ENCODE assay signal across 24 cellular contexts in genomic region chr10:126302195-126302594, GRCh38.
"Had no signal": no experiment of that assay in that cellular context is flagged by ENCODE, and none has a peak within 500 bp of the region (broad histone marks: within the 10 kb centered on the region; RNA-seq: fewer than 3 reads in every experiment).

No MANE protein-coding gene starts in this region.

- DNase-seq: activated CD4-positive, alpha-beta memory T cell treated with anti-CD3 and anti-CD28 coated beads, Interleukin-2, amount 10 ng/mL, durations not matched to agents 7 days and 5 days; activated CD4-positive, alpha-beta T cell treated with anti-CD3 and anti-CD28 coated beads, Interleukin-2, amount 10 ng/mL, durations not matched to agents 7 days and 5 days; activated CD8-positive, alpha-beta memory T cell treated with anti-CD3 and anti-CD28 coated beads, Interleukin-2, amount 50 U/mL, for 48 hours; activated gamma-delta T cell; activated naive CD4-positive, alpha-beta T cell treated with anti-CD3 and anti-CD28 coated beads, Interleukin-2, amount 50 U/mL, for 16 hours; activated T-cell treated with anti-CD3 and anti-CD28 coated beads, Interleukin-2, amount 50 U/mL, for 24 hours; central memory CD4-positive, alpha-beta T cell; endodermal cell; foreskin keratinocyte; heart left ventricle; lower lobe of right lung; mucosa of descending colon; occipital lobe; psoas muscle; stimulated activated CD4-positive, alpha-beta T cell treated with anti-CD3 and anti-CD28 coated beads, Interleukin-15, amount 100 ng/mL, for 24 hours; stimulated activated CD4-positive, alpha-beta T cell treated with anti-CD3 and anti-CD28 coated beads, Interleukin-2, amount 100 ng/mL, for 24 hours; stimulated activated naive CD4-positive, alpha-beta T cell had no signal

- H3K4me3 Mint-ChIP-seq: activated CD4-positive, alpha-beta memory T cell treated with anti-CD3 and anti-CD28 coated beads, Interleukin-2, amount 10 ng/mL, durations not matched to agents 7 days and 5 days; activated CD4-positive, alpha-beta T cell treated with anti-CD3 and anti-CD28 coated beads, Interleukin-2, amount 10 ng/mL, durations not matched to agents 7 days and 5 days; activated T-cell treated with anti-CD3 and anti-CD28 coated beads, Interleukin-2, amount 50 U/mL, for 24 hours; dendritic cell treated with granulocyte-macrophage colony-stimulating factor and Interleukin-4, amounts not matched to agents 40 ng/mL and 50 ng/mL, for 4 days; endodermal cell; natural killer cell treated with Interleukin-12 subunit alpha and Interleukin-12 subunit beta and Interleukin-15 and Interleukin-18, amount 100 ng/mL, for 72 hours had no signal

- H3K9me3 Mint-ChIP-seq: activated CD4-positive, alpha-beta memory T cell treated with anti-CD3 and anti-CD28 coated beads, Interleukin-2, amount 10 ng/mL, durations not matched to agents 7 days and 5 days; activated CD4-positive, alpha-beta T cell treated with anti-CD3 and anti-CD28 coated beads, Interleukin-2, amount 10 ng/mL, durations not matched to agents 7 days and 5 days; activated T-cell treated with anti-CD3 and anti-CD28 coated beads, Interleukin-2, amount 50 U/mL, for 24 hours; dendritic cell treated with granulocyte-macrophage colony-stimulating factor and Interleukin-4, amounts not matched to agents 40 ng/mL and 50 ng/mL, for 4 days; natural killer cell treated with Interleukin-12 subunit alpha and Interleukin-12 subunit beta and Interleukin-15 and Interleukin-18, amount 100 ng/mL, for 72 hours had no signal

- H3K27ac ChIP-seq: esophagus muscularis mucosa, foreskin keratinocyte, heart left ventricle, lower lobe of right lung, parathyroid adenoma, psoas muscle, suprapubic skin, tibial nerve, VCaP had no signal

- H2AFZ ChIP-seq: parathyroid adenoma had no signal

- H3K79me2 ChIP-seq: parathyroid adenoma had no signal

- H3K36me3 ChIP-seq: esophagus muscularis mucosa, heart left ventricle, lower lobe of right lung, suprapubic skin, tibial nerve had no signal

- H3K4me1 ChIP-seq: esophagus muscularis mucosa, foreskin keratinocyte, heart left ventricle, lower lobe of right lung, parathyroid adenoma, psoas muscle, suprapubic skin, tibial nerve had no signal

- H3K27ac Mint-ChIP-seq: activated CD4-positive, alpha-beta memory T cell treated with anti-CD3 and anti-CD28 coated beads, Interleukin-2, amount 10 ng/mL, durations not matched to agents 7 days and 5 days; activated CD4-positive, alpha-beta T cell treated with anti-CD3 and anti-CD28 coated beads, Interleukin-2, amount 10 ng/mL, durations not matched to agents 7 days and 5 days; activated T-cell treated with anti-CD3 and anti-CD28 coated beads, Interleukin-2, amount 50 U/mL, for 24 hours; dendritic cell treated with granulocyte-macrophage colony-stimulating factor and Interleukin-4, amounts not matched to agents 40 ng/mL and 50 ng/mL, for 4 days; endodermal cell; natural killer cell treated with Interleukin-12 subunit alpha and Interleukin-12 subunit beta and Interleukin-15 and Interleukin-18, amount 100 ng/mL, for 72 hours had no signal

- H3K36me3 Mint-ChIP-seq: natural killer cell treated with Interleukin-12 subunit alpha and Interleukin-12 subunit beta and Interleukin-15 and Interleukin-18, amount 100 ng/mL, for 72 hours had no signal

- H3K4me1 Mint-ChIP-seq: activated CD4-positive, alpha-beta memory T cell treated with anti-CD3 and anti-CD28 coated beads, Interleukin-2, amount 10 ng/mL, durations not matched to agents 7 days and 5 days; activated CD4-positive, alpha-beta T cell treated with anti-CD3 and anti-CD28 coated beads, Interleukin-2, amount 10 ng/mL, durations not matched to agents 7 days and 5 days; endodermal cell had no signal

- H3K4me3 ChIP-seq: esophagus muscularis mucosa, heart left ventricle, lower lobe of right lung, mucosa of descending colon, psoas muscle, suprapubic skin, tibial nerve had no signal

- H3K27me3 Mint-ChIP-seq: activated CD4-positive, alpha-beta memory T cell treated with anti-CD3 and anti-CD28 coated beads, Interleukin-2, amount 10 ng/mL, durations not matched to agents 7 days and 5 days; activated CD4-positive, alpha-beta T cell treated with anti-CD3 and anti-CD28 coated beads, Interleukin-2, amount 10 ng/mL, durations not matched to agents 7 days and 5 days; activated T-cell treated with anti-CD3 and anti-CD28 coated beads, Interleukin-2, amount 50 U/mL, for 24 hours had no signal

- H3K9me3 ChIP-seq: psoas muscle, suprapubic skin had no signal

- ATAC-seq: foreskin keratinocyte; heart left ventricle; lower lobe of right lung; mucosa of descending colon; natural killer cell treated with Interleukin-12 subunit alpha and Interleukin-12 subunit beta and Interleukin-15 and Interleukin-18, amount 100 ng/mL, for 72 hours; psoas muscle had no signal

- H3K27me3 ChIP-seq: esophagus muscularis mucosa, heart left ventricle, suprapubic skin, tibial nerve had no signal

- H3K9ac ChIP-seq: parathyroid adenoma had no signal
